ENCODE assay signal across 33 cellular contexts in the genomic region with DNA sequence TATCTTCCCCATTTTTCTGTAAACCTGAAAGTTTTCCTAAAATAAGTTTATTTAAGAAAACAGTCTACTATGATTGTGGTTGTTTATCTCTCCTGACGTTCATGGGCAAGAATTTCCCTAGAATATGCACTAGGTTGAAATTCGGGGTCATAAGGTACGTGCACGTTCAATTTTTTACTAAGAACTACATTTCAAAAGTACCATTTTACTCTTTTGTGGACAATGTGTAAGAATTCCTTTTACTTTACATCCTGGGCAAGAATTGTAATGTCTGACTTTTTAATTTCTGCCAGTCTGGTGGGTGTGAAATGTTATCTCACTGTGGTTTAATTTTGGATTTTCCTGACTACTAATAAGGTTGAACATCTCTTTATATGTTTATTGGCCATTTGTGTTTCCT. TPM values are rescaled to one million over a fixed set of nuclear protein-coding genes. Genes with fewer than 3 reads are reported as not detected.
"Had no signal": no experiment of that assay in that cellular context is flagged by ENCODE, and none has a peak within 500 bp of the region (broad histone marks: within the 10 kb centered on the region; RNA-seq: fewer than 3 reads in every experiment).

No MANE protein-coding gene starts in this region.

- H3K4me1 ChIP-seq: breast epithelium, colonic mucosa, gastroesophageal sphincter had no signal

- H3K4me3 Mint-ChIP-seq: activated CD4-positive, alpha-beta T cell treated with anti-CD3 and anti-CD28 coated beads for 36 hours; activated CD8-positive, alpha-beta T cell treated with anti-CD3 and anti-CD28 coated beads for 36 hours; activated naive CD8-positive, alpha-beta T cell; activated T-helper 1 cell treated with anti-CD3 and anti-CD28 coated beads, Interleukin-12 subunit alpha, Interleukin-12 subunit beta, Interleukin-2, Interleukin-4 antibody, amounts not matched to agents 30 ng/mL and 10 ng/mL and 1 ng/mL, durations not matched to agents 14 hours and 24 hours and 36 hours; brain had no signal

- H3K27me3 Mint-ChIP-seq: activated naive CD8-positive, alpha-beta T cell had no signal

- H3K36me3 ChIP-seq: ascending aorta, breast epithelium, cardiac muscle cell, colonic mucosa, esophagus squamous epithelium, gastroesophageal sphincter, heart right ventricle had no signal

- DNase-seq: activated CD4-positive, alpha-beta T cell treated with anti-CD3 and anti-CD28 coated beads for 36 hours; activated CD4-positive, alpha-beta T cell treated with anti-CD3 and anti-CD28 coated beads, Interleukin-2, amount 50 U/mL, for 1 hour; activated CD4-positive, alpha-beta T cell treated with anti-CD3 and anti-CD28 coated beads, Interleukin-2, amount 50 U/mL, for 48 hours; activated CD4-positive, CD25-positive, alpha-beta regulatory T cell; activated CD4-positive, CD25-positive, alpha-beta regulatory T cell treated with anti-CD3 and anti-CD28 coated beads, Interleukin-2, amount 50 U/mL, for 72 hours; activated CD8-positive, alpha-beta memory T cell treated with anti-CD3 and anti-CD28 coated beads for 24 hours; activated CD8-positive, alpha-beta T cell treated with anti-CD3 and anti-CD28 coated beads for 36 hours; activated effector memory CD4-positive, alpha-beta T cell treated with Interleukin-2 at 50 U/mL for 16 hours; activated gamma-delta T cell treated with Interleukin-2 at 50 U/mL for 16 hours; activated naive CD4-positive, alpha-beta T cell treated with anti-CD3 and anti-CD28 coated beads, Interleukin-2, amount 50 U/mL, for 16 hours; activated naive CD4-positive, alpha-beta T cell treated with Interleukin-2 at 50 U/mL for 16 hours; activated T-cell treated with anti-CD3 and anti-CD28 coated beads, Interleukin-2, amount 50 U/mL, for 1 hour; central memory CD4-positive, alpha-beta T cell; cerebellar nuclear complex; colonic mucosa; effector CD8-positive, alpha-beta T cell; esophagus squamous epithelium; foreskin melanocyte; heart right ventricle had no signal

- H3K9me3 Mint-ChIP-seq: activated CD8-positive, alpha-beta T cell treated with anti-CD3 and anti-CD28 coated beads for 36 hours; activated T-helper 1 cell treated with anti-CD3 and anti-CD28 coated beads, Interleukin-12 subunit alpha, Interleukin-12 subunit beta, Interleukin-2, Interleukin-4 antibody, amounts not matched to agents 30 ng/mL and 10 ng/mL and 1 ng/mL, durations not matched to agents 14 hours and 24 hours and 36 hours had no signal

- H3K4me3 ChIP-seq: ascending aorta, breast epithelium, cardiac muscle cell, colonic mucosa, esophagus squamous epithelium, gastroesophageal sphincter, heart right ventricle had no signal

- H3K27me3 ChIP-seq: ascending aorta, breast epithelium, colonic mucosa, esophagus squamous epithelium, gastroesophageal sphincter, heart right ventricle had no signal

- H3K36me3 Mint-ChIP-seq: activated naive CD8-positive, alpha-beta T cell; brain had no signal

- ATAC-seq: activated CD4-positive, alpha-beta T cell treated with anti-CD3 and anti-CD28 coated beads for 36 hours; activated CD8-positive, alpha-beta T cell treated with anti-CD3 and anti-CD28 coated beads for 36 hours; gastroesophageal sphincter; SK-N-SH treated with all-trans-retinoic acid at 6 μM for 48 hours had no signal

- H3K9me3 ChIP-seq: ascending aorta, breast epithelium, colonic mucosa, esophagus squamous epithelium, gastroesophageal sphincter, heart right ventricle had no signal

- H3K27ac Mint-ChIP-seq: activated CD4-positive, alpha-beta T cell treated with anti-CD3 and anti-CD28 coated beads for 36 hours; activated CD8-positive, alpha-beta T cell treated with anti-CD3 and anti-CD28 coated beads for 36 hours; activated naive CD8-positive, alpha-beta T cell; activated T-helper 1 cell treated with anti-CD3 and anti-CD28 coated beads, Interleukin-12 subunit alpha, Interleukin-12 subunit beta, Interleukin-2, Interleukin-4 antibody, amounts not matched to agents 30 ng/mL and 10 ng/mL and 1 ng/mL, durations not matched to agents 14 hours and 24 hours and 36 hours; brain had no signal

- H3K27ac ChIP-seq: ascending aorta, breast epithelium, cardiac muscle cell, colonic mucosa, epithelial cell of prostate, esophagus squamous epithelium, gastroesophageal sphincter, heart right ventricle had no signal

RNA-seq across cellular contexts. Expression of gene IL5, which starts 12.4 kb away (rescaled TPM):
- total RNA-seq: ascending aorta, breast epithelium, cardiac muscle cell, colonic mucosa, dermis microvascular lymphatic vessel endothelial cell, endothelial cell of umbilical vein, esophagus squamous epithelium, fibroblast of lung, fibroblast of villous mesenchyme, gastroesophageal sphincter, glomerular endothelial cell, heart right ventricle had no signal
